Comparison of ENCODE assay signal across 19 cellular contexts in the genomic region with DNA sequence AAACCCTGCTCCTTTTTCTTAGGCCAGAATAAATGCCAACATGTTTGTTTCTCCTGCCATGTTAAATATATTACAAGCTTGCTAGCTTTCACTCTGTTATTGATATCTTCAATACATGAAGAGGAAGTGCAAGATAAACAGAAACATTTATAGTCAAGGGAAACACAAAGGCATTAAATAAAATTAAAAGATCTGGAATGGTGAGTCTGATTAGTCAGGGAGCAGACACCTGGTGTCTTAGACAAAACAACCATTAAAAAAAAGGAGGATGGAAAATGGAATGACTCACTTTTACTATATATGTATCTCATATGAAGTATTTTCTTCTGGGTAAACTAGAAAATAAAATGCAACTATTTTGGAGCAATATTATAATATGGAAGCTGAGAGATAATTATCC.
A peak's percentile ranks its signal among the peaks of the same experiment; 100 is the strongest.
DNase-seq lines count a peak whose midpoint lies in the region; FAIRE-seq and TF ChIP-seq lines count a peak whose summit lies in the region.
"Had no signal": no experiment of that assay in that cellular context is flagged by ENCODE, and none has a peak within 500 bp of the region (broad histone marks: within the 10 kb centered on the region; RNA-seq: fewer than 3 reads in every experiment).

No MANE protein-coding gene starts in this region.

- H3K9me3 Mint-ChIP-seq in activated T-cell treated with anti-CD3 and anti-CD28 coated beads, Interleukin-2, amount 50 U/mL, for 24 hours = no peaks in the 10 kb centered on the region
- H3K9me3 Mint-ChIP-seq: CD8-positive, alpha-beta T cell had no signal

- no peak overlapping the region for H3K4me3 Mint-ChIP-seq in activated T-cell treated with anti-CD3 and anti-CD28 coated beads, Interleukin-2, amount 50 U/mL, for 24 hours
- H3K4me3 Mint-ChIP-seq: CD8-positive, alpha-beta T cell had no signal

- in situ Hi-C loops in astrocyte of the spinal cord (cut with HindIII; ENCODE audit: low sequenced_read_pairs) = no loop called here

- no peak overlapping the region for H3K4me3 ChIP-seq in astrocyte of the spinal cord (ENCODE audit: low read depth, low read length)
- H3K4me3 ChIP-seq: Peyer's patch had no signal

- no peak for TF ChIP-seq CTCF in astrocyte of the spinal cord (IDR thresholded peaks at IDR 0.05; ENCODE audit: low read depth, low read length)

- H3K4me1 Mint-ChIP-seq in activated T-cell treated with anti-CD3 and anti-CD28 coated beads, Interleukin-2, amount 50 U/mL, for 24 hours (ENCODE audit: low read depth) = peaks cover 17% of the 10 kb centered on the region

- no peak for DNase-seq in activated T-cell treated with anti-CD3 and anti-CD28 coated beads, Interleukin-2, amount 50 U/mL, for 24 hours
- DNase-seq in activated T-cell treated with anti-CD3 and anti-CD28 coated beads for 4 hours = no peak
- peak; percentile 13 for DNase-seq in astrocyte of the spinal cord (ENCODE audit: low read depth, low spot score)
- peak; percentile 2 for DNase-seq in glomerular visceral epithelial cell (ENCODE audit: extremely low spot score)
- no peak for DNase-seq in ureter (ENCODE audit: low spot score)
- no peak for DNase-seq in GM12892 (ENCODE audit: insufficient read length)
- DNase-seq in iPS-NIHi11 (ENCODE audit: low spot score) = no peak
- DNase-seq in CD1c-positive myeloid dendritic cell (ENCODE audit: extremely low spot score) = no peak
- DNase-seq: CD8-positive, alpha-beta T cell; DND-41; GDM1; MM.1S; NCI-H1092 treated with DMSO at 0.1 percent for 48 hours; NCI-H2227 treated with DMSO at 0.1 percent for 48 hours; NCI-H524; Peyer's patch; Right ventricle myocardium superior had no signal

- peak overlapping the region; percentile 18 for H3K27ac Mint-ChIP-seq in activated T-cell treated with anti-CD3 and anti-CD28 coated beads, Interleukin-2, amount 50 U/mL, for 24 hours
- H3K27ac Mint-ChIP-seq: CD8-positive, alpha-beta T cell had no signal

- no peak for FAIRE-seq in GM12892 (lab: Jason Lieb, UNC)
- FAIRE-seq: H1, HepG2 had no signal

- no peak for TF ChIP-seq POLR2A in GM12892 (IDR thresholded peaks at IDR 0.05; ENCODE audit: low read depth, low read length)

- H3K36me3 Mint-ChIP-seq in activated T-cell treated with anti-CD3 and anti-CD28 coated beads, Interleukin-2, amount 50 U/mL, for 24 hours (ENCODE audit: low read depth) = peaks cover 5% of the 10 kb centered on the region

- no peaks in the 10 kb centered on the region for H3K27me3 Mint-ChIP-seq in activated T-cell treated with anti-CD3 and anti-CD28 coated beads, Interleukin-2, amount 50 U/mL, for 24 hours

Comparison
In these comparisons a context has a peak if more than half of its experiments do, and no peak if none do; other contexts are left out.
1. DNase-seq: peak in astrocyte of the spinal cord (single experiment) and glomerular visceral epithelial cell (single experiment); none in activated T-cell treated with anti-CD3 and anti-CD28 coated beads, Interleukin-2, amount 50 U/mL, for 24 hours (single experiment), activated T-cell treated with anti-CD3 and anti-CD28 coated beads for 4 hours (single experiment), ureter (single experiment), GM12892 (single experiment), iPS-NIHi11 (single experiment) and CD1c-positive myeloid dendritic cell (single experiment).